Comparison of ENCODE assay signal across 8 cellular contexts in the genomic region with DNA sequence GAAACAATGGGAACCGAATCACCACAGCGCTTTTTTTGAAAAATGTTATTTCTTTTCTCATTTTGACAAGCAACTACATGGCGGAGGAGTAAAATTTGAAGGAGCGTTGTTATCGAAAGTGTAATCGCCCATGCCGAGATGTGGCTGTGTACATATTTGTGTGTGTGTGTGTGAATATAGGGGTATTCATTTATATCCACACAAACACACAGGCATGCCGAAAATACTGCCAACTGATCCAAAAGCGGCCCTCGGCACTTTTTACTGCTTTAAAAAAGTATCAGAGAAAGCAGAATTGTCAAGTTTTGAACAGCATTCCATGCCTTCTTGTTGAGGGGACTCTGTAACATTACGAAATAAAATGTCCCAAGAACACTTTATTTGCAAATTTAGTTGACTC. TPM values are rescaled to one million over a fixed set of nuclear protein-coding genes. Genes with fewer than 3 reads are reported as not detected.
DNase-seq lines count a peak whose midpoint lies in the region; ATAC-seq, FAIRE-seq and TF ChIP-seq lines count a peak whose summit lies in the region.

No MANE protein-coding gene starts in this region.

- no peak overlapping the region for H3K27ac ChIP-seq in CD4-positive, alpha-beta T cell (ENCODE audit: low read depth, low read length)
- H3K27ac ChIP-seq in MM.1S (ENCODE audit: low read length): peak overlapping the region; percentile 15; the same call in 1 of the 2 replicates

- H3K9me3 Mint-ChIP-seq in CD4-positive, alpha-beta T cell: peaks cover 5% of the 10 kb centered on the region
- H3K9me3 Mint-ChIP-seq in neural crest cell: no peaks in the 10 kb centered on the region

- no peaks in the 10 kb centered on the region for H3K36me3 Mint-ChIP-seq in CD4-positive, alpha-beta T cell (ENCODE audit: low read depth)
- no peaks in the 10 kb centered on the region for H3K36me3 Mint-ChIP-seq in neural crest cell (ENCODE audit: low read depth)

- H4K20me1 ChIP-seq in MM.1S (ENCODE audit: insufficient read depth, low read length): no peaks in the 10 kb centered on the region

- H3K4me2 ChIP-seq in MM.1S (ENCODE audit: low read depth, low read length): peak overlapping the region; percentile 45

- H3K36me3 ChIP-seq in MM.1S (replicated peaks; ENCODE audit: insufficient read depth, low read length) (no peaks in the 10 kb centered on the region), endocrine pancreas (ENCODE audit: control insufficient read depth, insufficient read depth, low read length) (no peaks in the 10 kb centered on the region)

- POLR2A ChIA-PET in CD4-positive, alpha-beta T cell (lab: Charles Lee): no interaction called here

- intact Hi-C loops in CD4-positive, alpha-beta T cell (cut with DNase I, micrococcal nuclease): no loop called here

- no peaks in the 10 kb centered on the region for H3K9me3 ChIP-seq in CD4-positive, alpha-beta T cell (ENCODE audit: control insufficient read depth, low read length)
- H3K9me3 ChIP-seq in MM.1S (replicated peaks; ENCODE audit: insufficient read depth, low read length) (no peaks in the 10 kb centered on the region), endocrine pancreas (ENCODE audit: control insufficient read depth, low read length) (no peaks in the 10 kb centered on the region)

- peaks cover 21% of the 10 kb centered on the region for H3K4me1 Mint-ChIP-seq in CD4-positive, alpha-beta T cell (ENCODE audit: low read depth)
- H3K4me1 Mint-ChIP-seq in neural crest cell: peaks cover 45% of the 10 kb centered on the region

- H3K27me3 ChIP-seq in CD4-positive, alpha-beta T cell (ENCODE audit: control insufficient read depth, insufficient read depth, low read length): peaks cover 28% of the 10 kb centered on the region
- H3K27me3 ChIP-seq in MM.1S (replicated peaks; ENCODE audit: insufficient read depth, low read length): no peaks in the 10 kb centered on the region
- no peaks in the 10 kb centered on the region for H3K27me3 ChIP-seq in endocrine pancreas (ENCODE audit: control insufficient read depth, insufficient read depth, low read length)

- CTCF ChIA-PET in CD4-positive, alpha-beta T cell (lab: Charles Lee): no interaction called here

- H3K27ac Mint-ChIP-seq in CD4-positive, alpha-beta T cell: no peak overlapping the region
- peak overlapping the region; percentile 88 for H3K27ac Mint-ChIP-seq in neural crest cell (ENCODE audit: unreplicated experiment)

- H3K79me2 ChIP-seq in MM.1S (ENCODE audit: low read length): peaks cover 27% of the 10 kb centered on the region

- H3K9me2 ChIP-seq in MM.1S (replicated peaks; ENCODE audit: insufficient read depth, low read length): no peaks in the 10 kb centered on the region

- ATAC-seq in CD4-positive, alpha-beta T cell (ENCODE audit: poor library complexity): no peak
- no peak for ATAC-seq in HG02938 (IDR thresholded peaks at IDR 0.05; ENCODE audit: unreplicated experiment)

- DNase-seq in CD4-positive, alpha-beta T cell: no peak
- peak; percentile 46 for DNase-seq in MM.1S
- DNase-seq in neural crest cell (ENCODE audit: low read depth, low spot score): no peak
- DNase-seq in HTR-8/SVneo (ENCODE audit: insufficient read length, low spot score): no peak
- no peak for DNase-seq in KG1 (lab: John Stamatoyannopoulos, UW)
- DNase-seq in HK-2 (ENCODE audit: unreplicated experiment): no peak

- peak overlapping the region; percentile 63 for H2AFZ ChIP-seq in MM.1S (ENCODE audit: low read length)

- H3K27me3 Mint-ChIP-seq in CD4-positive, alpha-beta T cell: peaks cover 41% of the 10 kb centered on the region
- no peaks in the 10 kb centered on the region for H3K27me3 Mint-ChIP-seq in neural crest cell (ENCODE audit: low read depth)

- TF ChIP-seq CTCF in CD4-positive, alpha-beta T cell (IDR thresholded peaks at IDR 0.05): no peak
- no peak for TF ChIP-seq CTCF in MM.1S (IDR thresholded peaks at IDR 0.05; ENCODE audit: low read length)
- no peak for TF ChIP-seq CTCF in neural crest cell (conservative IDR thresholded peaks at IDR 0.05)

- H3K9ac ChIP-seq in MM.1S (ENCODE audit: low read length) (peak overlapping the region; percentile 55), endocrine pancreas (ENCODE audit: control insufficient read depth, insufficient read depth, low read length) (peak overlapping the region; percentile 79)

- H3K4me3 Mint-ChIP-seq in CD4-positive, alpha-beta T cell: peak overlapping the region; percentile 87
- H3K4me3 Mint-ChIP-seq in neural crest cell: peak overlapping the region; percentile 90

- H3K4me1 ChIP-seq in MM.1S (ENCODE audit: low read length) (peaks cover 10% of the 10 kb centered on the region), endocrine pancreas (ENCODE audit: control insufficient read depth, insufficient read depth, low read length) (peaks cover 14% of the 10 kb centered on the region)

- peak overlapping the region; percentile 71 for H3K4me3 ChIP-seq in MM.1S (ENCODE audit: low read length)
- peak overlapping the region; percentile 83 for H3K4me3 ChIP-seq in endocrine pancreas (ENCODE audit: control insufficient read depth, insufficient read depth, low read length)

- no peak for FAIRE-seq in HTR-8/SVneo (lab: Jason Lieb, UNC)

- no peaks in the 10 kb centered on the region for H3F3A ChIP-seq in MM.1S (ENCODE audit: insufficient read depth, low read length)

RNA-seq across cellular contexts. Expression of a gene that starts 1.1 kb away (rescaled TPM):
- under 1 TPM; 0.64 to 0.96 TPM for total RNA-seq in CD4-positive, alpha-beta T cell
- total RNA-seq in neural crest cell: 68.9 and 71.7 TPM in 2 replicates

Comparison
In these comparisons a context has a peak if more than half of its experiments do, and no peak if none do; other contexts are left out.
1. RNA of a gene that starts 1.1 kb away (total RNA-seq): 68.9 to 71.7 TPM in neural crest cell; 0.64 to 0.96 TPM in CD4-positive, alpha-beta T cell; every median in the first group is over 10 times any median in the second.